In genomic region chr13:48400090-48400694, GRCh38 we compare ENCODE assay signal across 10 cellular contexts. TPM values are rescaled to one million over a fixed set of nuclear protein-coding genes. Genes with fewer than 3 reads are reported as not detected.
DNase-seq lines count a peak whose midpoint lies in the region; ATAC-seq, FAIRE-seq and TF ChIP-seq lines count a peak whose summit lies in the region.
"Had no signal": no experiment of that assay in that cellular context is flagged by ENCODE, and none has a peak within 500 bp of the region (broad histone marks: within the 10 kb centered on the region; RNA-seq: fewer than 3 reads in every experiment).

No MANE protein-coding gene starts in this region.

- TF ChIP-seq POLR2A in GM12878 (IDR thresholded peaks at IDR 0.05; ENCODE audit: low read depth, low read length) (no peak), erythroblast (IDR thresholded peaks at IDR 0.05; ENCODE audit: low read length) (no peak)

- ATAC-seq in GM12878 = no peak
- peak; percentile 5 for ATAC-seq in left lung

- WGBS in GM12878 (ENCODE audit: insufficient coverage, insufficient replicate concordance, low lambda C conversion rate, missing lambda C conversion rate) = 98% methylated on average over 2 of the region's 2 CpGs

- peaks cover 14% of the 10 kb centered on the region for H3K36me3 Mint-ChIP-seq in activated naive CD4-positive, alpha-beta T cell treated with anti-CD3 and anti-CD28 coated beads, Interleukin-2, amount 50 U/mL, for 24 hours

- no peaks in the 10 kb centered on the region; a peak in 1 of 4 replicates for H3K36me3 ChIP-seq in GM12878 (ENCODE audit: control insufficient read depth in 2 of 2, insufficient read depth in 2 of 2, low read length in 1 of 2)
- H3K36me3 ChIP-seq in left lung = peaks cover 0 to 4% of the 10 kb centered on the region in 2 donors
- H3K36me3 ChIP-seq in tibial artery = no peaks in the 10 kb centered on the region

- no peak for TF ChIP-seq CTCF in GM12878 (IDR thresholded peaks at IDR 0.05 in 2 of 3, conservative IDR thresholded peaks at IDR 0.05 in 1 of 3; ENCODE audit: control insufficient read depth in 2 of 3, extremely low read depth in 1 of 3, insufficient read depth in 1 of 3, low read depth in 3 of 3, low read length in 3 of 3)
- TF ChIP-seq CTCF in left lung (IDR thresholded peaks at IDR 0.05) = no peak
- no peak for TF ChIP-seq CTCF in tibial artery (IDR thresholded peaks at IDR 0.05)

- H3K9ac ChIP-seq in GM12878 (ENCODE audit: control insufficient read depth, insufficient read depth, low read length) = no peak overlapping the region

- RAD21 ChIA-PET in GM12878 (lab: Charles Lee; ENCODE audit: unreplicated experiment) = interaction anchor here (1.3 to 3.9 kb wide), 3 partner anchors 87 to 181 kb away, joined by 3 to 70 read pairs (median 25); no protein-coding TSS in a partner anchor

- FAIRE-seq in GM12878 (lab: Jason Lieb, UNC) = peak; percentile 35

- no peak for TF ChIP-seq RAD21 in GM12878 (IDR thresholded peaks at IDR 0.05; ENCODE audit: insufficient read depth, low read depth, low read length)

- H3K4me3 Mint-ChIP-seq in activated naive CD4-positive, alpha-beta T cell treated with anti-CD3 and anti-CD28 coated beads, Interleukin-2, amount 50 U/mL, for 24 hours = no peak overlapping the region

- H3K4me2 ChIP-seq in GM12878 (ENCODE audit: control insufficient read depth, insufficient read depth) = no peak overlapping the region

- TF ChIP-seq EP300 in GM12878 (IDR thresholded peaks at IDR 0.05; ENCODE audit: borderline replicate concordance in 1 of 2, control insufficient read depth in 1 of 2, low read depth in 2 of 2, low read length in 2 of 2) = no peak

- in situ Hi-C loops in GM12878 (cut with MboI) = no loop called here

- H3K27me3 Mint-ChIP-seq in activated naive CD4-positive, alpha-beta T cell treated with anti-CD3 and anti-CD28 coated beads, Interleukin-2, amount 50 U/mL, for 24 hours = no peaks in the 10 kb centered on the region

- H3K27me3 ChIP-seq in GM12878 (replicated peaks in 1 of 2; ENCODE audit: control insufficient read depth in 2 of 2, insufficient read depth in 2 of 2, low read length in 1 of 2) = no peaks in the 10 kb centered on the region
- no peaks in the 10 kb centered on the region for H3K27me3 ChIP-seq in left lung
- no peaks in the 10 kb centered on the region for H3K27me3 ChIP-seq in tibial artery

- peaks cover 12% of the 10 kb centered on the region for H3K9me3 Mint-ChIP-seq in activated naive CD4-positive, alpha-beta T cell treated with anti-CD3 and anti-CD28 coated beads, Interleukin-2, amount 50 U/mL, for 24 hours

- H3K27ac ChIP-seq in GM12878 (ENCODE audit: control insufficient read depth, insufficient read depth) (no peak overlapping the region), left lung (peak overlapping the region; percentile 48 to 60), tibial artery (peak overlapping the region; percentile 61 to 66)

- no peaks in the 10 kb centered on the region for H3K9me3 ChIP-seq in GM12878 (replicated peaks; ENCODE audit: control insufficient read depth, insufficient read depth, low read length)
- H3K9me3 ChIP-seq in left lung = no peaks in the 10 kb centered on the region
- H3K9me3 ChIP-seq in tibial artery = no peaks in the 10 kb centered on the region

- CTCF ChIA-PET in GM12878 (lab: Yijun Ruan, JAX) = interaction anchor here (1.1 to 3.4 kb wide), 4 partner anchors 11 to 182 kb away, joined by 3 to 52 read pairs (median 6); no protein-coding TSS in a partner anchor

- H3K4me1 Mint-ChIP-seq in activated naive CD4-positive, alpha-beta T cell treated with anti-CD3 and anti-CD28 coated beads, Interleukin-2, amount 50 U/mL, for 24 hours = peaks cover 66% of the 10 kb centered on the region

- no peaks in the 10 kb centered on the region for H4K20me1 ChIP-seq in GM12878 (ENCODE audit: control insufficient read depth, insufficient read depth)

- DNase-seq in activated naive CD4-positive, alpha-beta T cell (lab: John Stamatoyannopoulos, UW) = no peak
- DNase-seq in GM12878 (ENCODE audit: low read depth, low spot score) (no peak), left lung (no peak), tibial artery (no peak), NCI-H2227 treated with DMSO at 0.1 percent for 48 hours (lab: John Stamatoyannopoulos, UW) (no peak), GM03348 (ENCODE audit: low spot score) (no peak), erythroblast (lab: John Stamatoyannopoulos, UW) (no peak)
- DNase-seq: activated gamma-delta T cell treated with Interleukin-2 at 50 U/mL for 16 hours, NCI-H82 had no signal

- H3K4me3 ChIP-seq in GM12878 (no peak overlapping the region), left lung (no peak overlapping the region), tibial artery (no peak overlapping the region)

- no peaks in the 10 kb centered on the region for H3K79me2 ChIP-seq in GM12878 (ENCODE audit: control insufficient read depth, insufficient read depth, low read length)

- intact Hi-C loops in GM12878 (cut with micrococcal nuclease; ENCODE audit: unreplicated experiment) (no loop called here), left lung (cut with DNase I) (loop anchor here in 1 of 2 donors (10.0 kb wide), 1 partner anchor 175 kb away; no protein-coding TSS in a partner anchor), tibial artery (cut with DNase I; ENCODE audit: low total_unique reads) (no loop called here)

- H3K27ac Mint-ChIP-seq in activated naive CD4-positive, alpha-beta T cell treated with anti-CD3 and anti-CD28 coated beads, Interleukin-2, amount 50 U/mL, for 24 hours = peak overlapping the region; percentile 94

- no TSS peak for BruUV-seq in GM12878 (replicated peaks; lab: Mats Ljungman, UMichigan)

- H2AFZ ChIP-seq in GM12878 (ENCODE audit: control insufficient read depth, low read depth, low read length) = no peak overlapping the region

- H3K4me1 ChIP-seq in GM12878 (ENCODE audit: control insufficient read depth, insufficient read depth, low read length) = peaks cover 25% of the 10 kb centered on the region; the same call in 1 of the 2 replicates
- H3K4me1 ChIP-seq in left lung = peaks cover 33 to 52% of the 10 kb centered on the region in 2 donors
- peaks cover 0 to 71% (median 35%) of the 10 kb centered on the region in 4 donors for H3K4me1 ChIP-seq in tibial artery

- POLR2A ChIA-PET in GM12878 (lab: Charles Lee) = no interaction called here

- SMC1A ChIA-PET in GM12878 (lab: Charles Lee; ENCODE audit: uncharacterized antibody, unreplicated experiment) = interaction anchor here (1.0 to 3.4 kb wide), 3 partner anchors 65 to 179 kb away, joined by 4 to 47 read pairs (median 23); no protein-coding TSS in a partner anchor

TF ChIP-seq in GM12878, 131 proteins besides CTCF, POLR2A, EP300 and RAD21:
- TF ChIP-seq PRDM15 (CRISPR knock-in tag; IDR thresholded peaks at IDR 0.05) = no peak

RNA-seq across cellular contexts. Expression of gene LPAR6, which starts 12.7 kb away (rescaled TPM):
- total RNA-seq in GM12878 (2013; cell fraction: nucleolus; rRNA removed) = 1.1 and 1.3 TPM in 2 replicates
- 3.4 TPM in 2 replicates for total RNA-seq in GM12878 (2014; rRNA removed)
- total RNA-seq in GM12878 (2014; rRNA removed; fragmentation: Illumina TruSeq; extraction: Trizol) = 3.1 and 3.4 TPM in 2 replicates
- 2.2 TPM in 2 replicates for total RNA-seq in GM12878 (2021)
- polyA plus RNA-seq in GM12878 (2011; ENCODE audit: low read depth) = 4.4 TPM
- polyA plus RNA-seq in GM12878 (2011; rRNA removed) = 3.1 and 5.8 TPM in 2 replicates
- polyA plus RNA-seq in GM12878 (2011; cell fraction: cytosol; rRNA removed) = 0.84 and 0.94 TPM in 2 replicates
- polyA plus RNA-seq in GM12878 (2011; cell fraction: nucleus; rRNA removed) = 1.8 and 2.0 TPM in 2 replicates
- 7.4 and 14.4 TPM in 2 replicates for polyA plus RNA-seq in GM12878 (2012)
- polyA plus RNA-seq in GM12878 (2014; fragmentation: Illumina TruSeq; extraction: Trizol) = 4.2 and 7.5 TPM in 2 replicates
- 1 to 10 TPM; 2.0 to 3.2 TPM for polyA plus RNA-seq in GM12878 (2014; fragmentation: Nextera tagmentation; extraction: Ambion mirVana)
- polyA plus RNA-seq in GM12878 (2014; rRNA removed) = 1.9 and 2.3 TPM in 2 replicates
- polyA plus RNA-seq in GM12878 (2016; fragmentation: Nextera tagmentation; extraction: Ambion mirVana) = 1 to 10 TPM; 1.4 to 2.6 TPM
- 0.51 and 0.52 TPM in 2 replicates for polyA minus RNA-seq in GM12878 (2011; rRNA and poly(A)+ RNA removed)
- polyA minus RNA-seq in GM12878 (2011; cell fraction: cytosol; rRNA and poly(A)+ RNA removed) = not detected in 2 replicates
- 1.1 TPM in 2 replicates for polyA minus RNA-seq in GM12878 (2011; cell fraction: nucleus; rRNA and poly(A)+ RNA removed)
- total RNA-seq in left lung = 10 to 100 TPM; 20.6 to 22.9 TPM

Comparison
In these comparisons a context has a peak if more than half of its experiments do, and no peak if none do; other contexts are left out.
1. RNA of gene LPAR6, which starts 12.7 kb away (total RNA-seq): 20.6 to 22.9 TPM in left lung; 1.1 to 3.4 TPM in GM12878; every median in the first group is over 4 times any median in the second.